ENCODE assay signal across 20 cellular contexts in genomic region chr6:10406556-10406955, GRCh38. TPM values are rescaled to one million over a fixed set of nuclear protein-coding genes. Genes with fewer than 3 reads are reported as not detected.
A peak's percentile ranks its signal among the peaks of the same experiment; 100 is the strongest.
DNase-seq lines count a peak whose midpoint lies in the region; ATAC-seq, FAIRE-seq and TF ChIP-seq lines count a peak whose summit lies in the region.
"Had no signal": no experiment of that assay in that cellular context is flagged by ENCODE, and none has a peak within 500 bp of the region (broad histone marks: within the 10 kb centered on the region; RNA-seq: fewer than 3 reads in every experiment).

No MANE protein-coding gene starts in this region.

- H3K4me3 ChIP-seq in A549, result peak overlapping the region; percentile 52
- no peak overlapping the region for H3K4me3 ChIP-seq in HCT116 (replicated peaks in 1 of 2; ENCODE audit: low read depth in 1 of 2, low read length in 2 of 2)
- H3K4me3 ChIP-seq in SK-N-MC, result peak overlapping the region; percentile 89
- H3K4me3 ChIP-seq in neural progenitor cell, result no peak overlapping the region
- H3K4me3 ChIP-seq: gastroesophageal sphincter, testis had no signal

- no peaks in the 10 kb centered on the region for H3K27me3 ChIP-seq in HCT116 (ENCODE audit: insufficient read depth, low read length)
- no peaks in the 10 kb centered on the region for H3K27me3 ChIP-seq in foreskin keratinocyte
- peaks cover 98% of the 10 kb centered on the region for H3K27me3 ChIP-seq in neural progenitor cell
- H3K27me3 ChIP-seq: testis had no signal

- H3K36me3 ChIP-seq in HCT116 (ENCODE audit: control insufficient read depth in 1 of 2, insufficient read depth in 2 of 2, low read length in 2 of 2), result peaks cover 10 to 16% of the 10 kb centered on the region in 2 experiments; a peak in 3 of 4 replicates
- peaks cover 69% of the 10 kb centered on the region for H3K36me3 ChIP-seq in SK-N-MC (ENCODE audit: insufficient read depth, low read length)
- no peaks in the 10 kb centered on the region for H3K36me3 ChIP-seq in neural progenitor cell
- H3K36me3 ChIP-seq: gastroesophageal sphincter, neutrophil had no signal

- peaks cover 83% of the 10 kb centered on the region for H3K27me3 Mint-ChIP-seq in neural progenitor cell (ENCODE audit: insufficient read depth, low read depth)

- H3K79me2 ChIP-seq in HCT116 (ENCODE audit: insufficient read depth, low read length), result peaks cover 70% of the 10 kb centered on the region
- H3K79me2 ChIP-seq in neural progenitor cell (ENCODE audit: low read depth), result no peaks in the 10 kb centered on the region

- no peak overlapping the region for H3K27ac Mint-ChIP-seq in neural progenitor cell
- H3K27ac Mint-ChIP-seq: activated naive CD8-positive, alpha-beta T cell had no signal

- POLR2A ChIA-PET in A549 (lab: Yijun Ruan, JAX), result interaction anchor here (1.1 to 3.4 kb wide), 2 partner anchors 8 to 373 kb away, joined by 4 to 38 read pairs; partner anchors contain the start of gene TFAP2A
- POLR2A ChIA-PET in HCT116 (lab: Charles Lee), result interaction anchor here (0.7 to 3.3 kb wide), 2 partner anchors 7 to 673 kb away, joined by 3 to 22 read pairs; partner anchors contain the start of gene TFAP2A

- WGBS in A549 (ENCODE audit: missing lambda C conversion rate), result 0% methylated on average over 1 of the region's 1 CpG

- peaks cover 28% of the 10 kb centered on the region for H3F3A ChIP-seq in neural progenitor cell (ENCODE audit: low read depth)

- CTCF ChIA-PET in A549 (lab: Yijun Ruan, JAX), result interaction anchor here (1.2 to 2.7 kb wide), 2 partner anchors 8 to 31 kb away, joined by 3 to 14 read pairs; partner anchors contain the start of gene TFAP2A
- CTCF ChIA-PET in HCT116 (lab: Charles Lee), result no interaction called here

- RAD21 ChIA-PET in HCT116 (lab: Charles Lee; ENCODE audit: low non-redundant PET in 1 of 2, low total read pairs in 2 of 2, uncharacterized antibody in 2 of 2, unreplicated experiment in 2 of 2), result no interaction called here

- peaks cover 19% of the 10 kb centered on the region for H3K4me1 Mint-ChIP-seq in neural progenitor cell

- H3K4me2 ChIP-seq in A549, result peak overlapping the region; percentile 88
- 0 out of 2 replicates have a peak overlapping the region, but pooled peaks have one; percentile 86 for H3K4me2 ChIP-seq in HCT116 (ENCODE audit: low read length)
- H3K4me2 ChIP-seq in neural progenitor cell, result no peak overlapping the region

- TF ChIP-seq EP300 in A549 (IDR thresholded peaks at IDR 0.05), result no peak

- BruUV-seq in HCT116 (replicated peaks; lab: Mats Ljungman, UMichigan), result no TSS peak

- TF ChIP-seq CTCF in A549 (IDR thresholded peaks at IDR 0.05) (no peak), HCT116 (IDR thresholded peaks at IDR 0.05 in 2 of 3, conservative IDR thresholded peaks at IDR 0.05 in 1 of 3; ENCODE audit: borderline replicate concordance in 1 of 3, insufficient read depth in 1 of 3, low read depth in 2 of 3, low read length in 2 of 3) (no peak), foreskin keratinocyte (conservative IDR thresholded peaks at IDR 0.05) (no peak), D721Med (IDR thresholded peaks at IDR 0.05; ENCODE audit: insufficient read depth, missing control alignments) (no peak), neural progenitor cell (IDR thresholded peaks at IDR 0.05) (no peak)

- H3K27ac ChIP-seq in A549, result peak overlapping the region; percentile 96 to 98
- no peak overlapping the region for H3K27ac ChIP-seq in HCT116 (ENCODE audit: low read depth, low read length)
- peak overlapping the region; percentile 90 for H3K27ac ChIP-seq in SK-N-MC
- peak overlapping the region; percentile 95 for H3K27ac ChIP-seq in foreskin keratinocyte
- no peak overlapping the region for H3K27ac ChIP-seq in neural progenitor cell
- H3K27ac ChIP-seq: gastroesophageal sphincter, neutrophil, testis had no signal

- H2AFZ ChIP-seq in HCT116 (ENCODE audit: low read depth, low read length, poor library complexity, severe bottlenecking) (no peak overlapping the region), neural progenitor cell (replicated peaks) (no peak overlapping the region)

- TF ChIP-seq RAD21 in A549 (conservative IDR thresholded peaks at IDR 0.05 in 1 of 2, IDR thresholded peaks at IDR 0.05 in 1 of 2), result no peak
- no peak for TF ChIP-seq RAD21 in HCT116 (IDR thresholded peaks at IDR 0.05; ENCODE audit: low read depth)

- no peak overlapping the region for H3K4me3 Mint-ChIP-seq in neural progenitor cell
- H3K4me3 Mint-ChIP-seq: activated naive CD8-positive, alpha-beta T cell had no signal

- no peaks in the 10 kb centered on the region for H4K20me1 ChIP-seq in HCT116 (ENCODE audit: insufficient read depth)
- H4K20me1 ChIP-seq in neural progenitor cell (ENCODE audit: low read depth), result peaks cover 68% of the 10 kb centered on the region

- FAIRE-seq in A549 (lab: Jason Lieb, UNC), result no peak
- no peak for FAIRE-seq in D721Med (lab: Jason Lieb, UNC)
- FAIRE-seq: GM18507, HTR-8/SVneo had no signal

- H3K9me3 ChIP-seq in A549 (no peaks in the 10 kb centered on the region), HCT116 (ENCODE audit: control insufficient read depth in 1 of 2, insufficient read depth in 1 of 2, low read depth in 1 of 2, low read length in 2 of 2) (no peaks in the 10 kb centered on the region), SK-N-MC (ENCODE audit: low read depth, low read length) (no peaks in the 10 kb centered on the region), neural progenitor cell (ENCODE audit: low read depth) (no peaks in the 10 kb centered on the region)
- H3K9me3 ChIP-seq: testis had no signal

- no peak for TF ChIP-seq POLR2A in A549 (IDR thresholded peaks at IDR 0.05; ENCODE audit: low read length)
- no peak for TF ChIP-seq POLR2A in HCT116 (IDR thresholded peaks at IDR 0.05; ENCODE audit: borderline replicate concordance, extremely low read depth, insufficient read depth, insufficient read length)

- no peaks in the 10 kb centered on the region for H3K9me2 ChIP-seq in HCT116 (ENCODE audit: insufficient read depth)

- peaks cover 40% of the 10 kb centered on the region for H3K4me1 ChIP-seq in A549
- H3K4me1 ChIP-seq in HCT116 (ENCODE audit: control insufficient read depth in 1 of 2, insufficient read depth in 2 of 2, low read length in 2 of 2), result peaks cover 5 to 36% of the 10 kb centered on the region in 2 experiments; a peak in 3 of 4 replicates
- H3K4me1 ChIP-seq in foreskin keratinocyte, result peaks cover 48% of the 10 kb centered on the region
- peaks cover 7% of the 10 kb centered on the region for H3K4me1 ChIP-seq in neural progenitor cell

- H3K36me3 Mint-ChIP-seq in neural progenitor cell, result no peaks in the 10 kb centered on the region

- no peak for DNase-seq in A549 (ENCODE audit: low read depth in 1 of 2, low spot score in 1 of 2)
- no peak for DNase-seq in HCT116 (ENCODE audit: low read depth, low spot score)
- DNase-seq in SK-N-MC (ENCODE audit: low read depth, low spot score), result no peak
- peak; percentile 80 to 84 for DNase-seq in foreskin keratinocyte
- DNase-seq in D721Med (ENCODE audit: insufficient read length, low spot score), result no peak
- no peak for DNase-seq in HUDEP-2 (lab: John Stamatoyannopoulos, UW; ENCODE audit: unreplicated experiment in 76 of 76)
- DNase-seq in neural progenitor cell (ENCODE audit: low spot score), result no peak
- DNase-seq in AG20443 (ENCODE audit: low spot score), result no peak
- DNase-seq: ACHN, cortex of kidney, Karpas-422, NCI-H1092 treated with DMSO at 0.1 percent for 48 hours, NCI-H2107, NCI-H774, testis had no signal

- intact Hi-C loops in HCT116 (cut with micrococcal nuclease), result no loop called here

- ATAC-seq in A549, result no peak
- no peak for ATAC-seq in HCT116
- ATAC-seq in foreskin keratinocyte, result no peak
- ATAC-seq: gastroesophageal sphincter had no signal

- no peak overlapping the region for H3K9ac ChIP-seq in HCT116 (ENCODE audit: low read length)
- H3K9ac ChIP-seq in SK-N-MC (ENCODE audit: insufficient read length), result no peak overlapping the region
- no peak overlapping the region for H3K9ac ChIP-seq in neural progenitor cell

- H3K9me3 Mint-ChIP-seq in neural progenitor cell, result peaks cover 4% of the 10 kb centered on the region

TF ChIP-seq in A549, 52 proteins besides CTCF, POLR2A, EP300 and RAD21 (continues in another document):
- no peak for TF ChIP-seq FOSB (CRISPR knock-in tag; IDR thresholded peaks at IDR 0.05)
- TF ChIP-seq TP53 (CRISPR knock-in tag; IDR thresholded peaks at IDR 0.05), result no peak
- no peak for TF ChIP-seq MAFK (IDR thresholded peaks at IDR 0.05; ENCODE audit: partially characterized antibody)
- TF ChIP-seq HOXA7 (CRISPR knock-in tag; IDR thresholded peaks at IDR 0.05), result no peak
- TF ChIP-seq E2F6 (IDR thresholded peaks at IDR 0.05; ENCODE audit: borderline replicate concordance, low read depth), result no peak
- TF ChIP-seq HEYL (CRISPR knock-in tag; IDR thresholded peaks at IDR 0.05), result no peak

TF ChIP-seq in HCT116, 20 proteins besides CTCF, POLR2A, EP300 and RAD21 (continues in another document):
- TF ChIP-seq ZFX (IDR thresholded peaks at IDR 0.05), result no peak
- TF ChIP-seq MAX (IDR thresholded peaks at IDR 0.05), result no peak
- no peak for TF ChIP-seq ZBTB33 (IDR thresholded peaks at IDR 0.05; ENCODE audit: extremely low read depth, insufficient replicate concordance, low read length)

RNA-seq across cellular contexts. Expression of gene TFAP2A, which starts 8.3 kb away (rescaled TPM):
- polyA plus RNA-seq in A549 (2011; rRNA removed), result 10.8 and 13.1 TPM in 2 replicates
- 17.4 and 22.2 TPM in 2 replicates for polyA plus RNA-seq in A549 (2012; cell fraction: cytosol; rRNA removed)
- 21.1 and 32.8 TPM in 2 replicates for polyA plus RNA-seq in A549 (2012; cell fraction: nucleus; rRNA removed)
- 26.0 to 31.4 TPM (median 26.9 TPM) in 3 replicates for polyA plus RNA-seq in A549 (2017; fragmentation: RNase III; extraction: RNeasy Plus Mini Kit Qiagen cat#74134 plus additional on column Dnase treatment)
- 8.5 and 10.3 TPM in 2 replicates for polyA minus RNA-seq in A549 (2011; rRNA and poly(A)+ RNA removed)
- total RNA-seq in HCT116 (2021; ENCODE audit: unreplicated experiment), result 24.3 TPM
- 17.3 and 17.4 TPM in 2 replicates for polyA plus RNA-seq in HCT116 (2012)
- total RNA-seq in foreskin keratinocyte, result 35.2 and 37.0 TPM in 2 replicates
- polyA plus RNA-seq in foreskin keratinocyte, result 26.0 and 30.9 TPM in 2 replicates
- 0.39 and 0.65 TPM in 2 replicates for total RNA-seq in neural progenitor cell (ENCODE audit: low replicate concordance)

Comparison
In these comparisons a context has a peak if more than half of its experiments do, and no peak if none do; other contexts are left out.
1. DNase-seq: peak in foreskin keratinocyte (2 of 2); none in A549 (0 of 2), HCT116 (single experiment), SK-N-MC (single experiment), D721Med (single experiment), HUDEP-2 (0 of 76), neural progenitor cell (single experiment) and AG20443 (single experiment).
2. H3K27ac ChIP-seq: peak in A549 (2 of 2), SK-N-MC (single experiment) and foreskin keratinocyte (single experiment); none in HCT116 (single experiment) and neural progenitor cell (single experiment).
3. H3K4me3 ChIP-seq: peak in A549 (single experiment) and SK-N-MC (single experiment); none in HCT116 (0 of 2) and neural progenitor cell (single experiment).
4. RNA of gene TFAP2A, which starts 8.3 kb away (total RNA-seq): 35.2 to 37.0 TPM in foreskin keratinocyte and 24.3 TPM in HCT116 (single experiment); 0.39 to 0.65 TPM in neural progenitor cell; every median in the first group is over 10 times any median in the second.